In the genomic region with DNA sequence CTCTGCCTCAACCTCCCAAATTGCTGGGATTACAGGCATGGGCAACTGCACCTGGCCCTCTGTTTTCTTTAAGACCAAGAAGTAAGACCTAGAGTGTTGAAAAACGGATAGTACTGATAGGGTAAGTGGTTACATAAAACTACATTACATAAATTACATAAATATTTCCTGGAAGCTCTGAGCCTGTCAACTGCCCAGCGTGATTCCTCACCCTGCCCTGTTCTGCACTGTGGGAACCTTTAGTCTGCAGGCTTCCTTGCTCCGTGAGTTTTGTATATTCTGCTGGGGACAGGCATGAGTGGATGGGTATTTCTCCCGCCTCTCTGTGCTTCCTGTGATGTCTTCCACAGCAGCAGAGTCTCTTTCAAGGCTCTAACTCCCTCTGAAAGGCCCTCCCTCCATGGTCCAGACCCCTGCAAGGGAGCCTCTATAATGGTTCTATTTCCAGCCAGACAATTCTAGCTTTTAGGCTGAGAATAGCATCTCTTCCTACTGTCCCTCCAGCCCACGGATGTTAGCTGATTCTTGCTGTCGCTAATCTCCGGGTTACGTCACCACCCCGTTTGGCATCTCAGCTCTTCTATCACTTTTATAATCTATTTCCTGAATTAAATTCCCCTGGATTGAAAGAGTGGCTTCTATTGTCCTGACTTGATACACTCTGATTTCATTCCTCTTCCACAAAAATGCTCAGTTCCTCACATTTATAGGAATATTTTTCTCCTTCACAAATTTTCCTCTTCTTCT, we compare ENCODE assay signal across 1 cellular context.
A peak's percentile ranks its signal among the peaks of the same experiment; 100 is the strongest.
TF ChIP-seq lines count a peak whose summit lies in the region.

No MANE protein-coding gene starts in this region.

TF ChIP-seq in HEK293, 187 proteins besides CTCF, POLR2A, EP300 and RAD21 (continued from another document):
- TF ChIP-seq ZNF629 (tag by site-specific recombination; IDR thresholded peaks at IDR 0.05) (no peak), ZIC2 (tag by site-specific recombination; IDR thresholded peaks at IDR 0.05) (peak; percentile 55), ZNF510 (tag by site-specific recombination; IDR thresholded peaks at IDR 0.05; ENCODE audit: insufficient replicate concordance) (no peak), GLI2 (tag by site-specific recombination; IDR thresholded peaks at IDR 0.05; ENCODE audit: borderline replicate concordance, low read depth) (no peak), ZNF548 (tag by site-specific recombination; IDR thresholded peaks at IDR 0.05) (no peak), ZNF404 (tag by site-specific recombination; IDR thresholded peaks at IDR 0.05) (no peak), HOXA7 (CRISPR knock-in tag; IDR thresholded peaks at IDR 0.05; ENCODE audit: borderline replicate concordance) (no peak), ZNF175 (tag by site-specific recombination; IDR thresholded peaks at IDR 0.05) (no peak)
- TF ChIP-seq, protein P1, sequence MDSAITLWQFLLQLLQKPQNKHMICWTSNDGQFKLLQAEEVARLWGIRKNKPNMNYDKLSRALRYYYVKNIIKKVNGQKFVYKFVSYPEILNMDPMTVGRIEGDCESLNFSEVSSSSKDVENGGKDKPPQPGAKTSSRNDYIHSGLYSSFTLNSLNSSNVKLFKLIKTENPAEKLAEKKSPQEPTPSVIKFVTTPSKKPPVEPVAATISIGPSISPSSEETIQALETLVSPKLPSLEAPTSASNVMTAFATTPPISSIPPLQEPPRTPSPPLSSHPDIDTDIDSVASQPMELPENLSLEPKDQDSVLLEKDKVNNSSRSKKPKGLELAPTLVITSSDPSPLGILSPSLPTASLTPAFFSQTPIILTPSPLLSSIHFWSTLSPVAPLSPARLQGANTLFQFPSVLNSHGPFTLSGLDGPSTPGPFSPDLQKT (IDR thresholded peaks at IDR 0.05; ENCODE audit: borderline replicate concordance, low read depth, low read length) = no peak
